12 cellular contexts compared by ENCODE assay signal in the genomic region with DNA sequence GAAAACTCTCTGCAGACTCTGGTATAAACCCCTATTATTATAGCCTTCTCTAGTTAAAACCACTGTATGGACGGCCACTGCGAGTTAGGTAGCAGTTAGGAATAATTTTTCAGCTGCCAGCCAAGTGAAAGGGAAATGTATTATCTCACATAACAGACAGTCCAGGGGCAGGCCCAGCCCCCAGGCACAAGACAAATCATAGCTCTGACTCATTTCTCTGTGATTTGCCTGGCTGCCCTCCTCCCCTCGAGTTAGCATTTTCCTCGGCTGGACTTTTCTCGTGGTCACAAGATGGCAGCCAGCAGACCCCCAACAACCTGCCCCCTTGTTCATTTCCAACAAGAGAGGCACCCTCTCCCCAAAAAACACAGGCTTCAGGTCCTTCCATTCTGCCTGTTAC. TPM values are rescaled to one million over a fixed set of nuclear protein-coding genes. Genes with fewer than 3 reads are reported as not detected.
DNase-seq lines count a peak whose midpoint lies in the region; ATAC-seq and TF ChIP-seq lines count a peak whose summit lies in the region.
"Had no signal": no experiment of that assay in that cellular context is flagged by ENCODE, and none has a peak within 500 bp of the region (broad histone marks: within the 10 kb centered on the region; RNA-seq: fewer than 3 reads in every experiment).

No MANE protein-coding gene starts in this region.

- no peak overlapping the region for H3K4me3 ChIP-seq in dorsolateral prefrontal cortex

- DNase-seq in AG08395 (ENCODE audit: low spot score) (peak; percentile 74), NCI-H226 (peak; percentile 80), dedifferentiated amniotic fluid mesenchymal stem cell (ENCODE audit: extremely low spot score) (peak; percentile 76), kidney tubule cell (ENCODE audit: low spot score) (peak; percentile 45), NCI-H524 (lab: John Stamatoyannopoulos, UW) (no peak), occipital lobe (lab: John Stamatoyannopoulos, UW) (no peak), dorsolateral prefrontal cortex (no peak)
- DNase-seq: activated CD4-positive, CD25-positive, alpha-beta regulatory T cell; Karpas-422; naive thymus-derived CD4-positive, alpha-beta T cell had no signal

- no peak overlapping the region for H3K27ac ChIP-seq in dorsolateral prefrontal cortex

- intact Hi-C loops in dorsolateral prefrontal cortex (cut with DNase I): no loop called here

- peaks cover 0 to 2% (median 0%) of the 10 kb centered on the region in 45 donors for H3K27me3 ChIP-seq in dorsolateral prefrontal cortex

- TF ChIP-seq CTCF in dorsolateral prefrontal cortex (IDR thresholded peaks at IDR 0.05 in 54 of 56, conservative IDR thresholded peaks at IDR 0.05 in 2 of 56; ENCODE audit: low read depth in 1 of 56, partially characterized antibody in 56 of 56): no peak

- no peak for ATAC-seq in GM21423 (IDR thresholded peaks at IDR 0.05; ENCODE audit: unreplicated experiment)
- ATAC-seq: naive thymus-derived CD4-positive, alpha-beta T cell; stimulated activated memory B cell treated with anti-CD40 and anti-IgM and Interleukin-4, amounts not matched to agents 10 μg/mL and 1 μg/mL and 100 μg/mL, for 72 hours had no signal

RNA-seq across cellular contexts. Expression of gene VIT, which starts 10.5 kb away (rescaled TPM):
- total RNA-seq in occipital lobe (not detected), dorsolateral prefrontal cortex (1 to 10 TPM in 44 of 120 experiments, under 1 TPM in 72, not detected in 4; 0.21 to 2.7 (median 0.91) TPM)
- total RNA-seq: naive thymus-derived CD4-positive, alpha-beta T cell had no signal

Comparison
In these comparisons a context has a peak if more than half of its experiments do, and no peak if none do; other contexts are left out.
1. DNase-seq: peak in AG08395 (single experiment), NCI-H226 (single experiment), dedifferentiated amniotic fluid mesenchymal stem cell (single experiment) and kidney tubule cell (single experiment); none in NCI-H524 (0 of 2), occipital lobe (single experiment) and dorsolateral prefrontal cortex (0 of 10).